In the genomic region with DNA sequence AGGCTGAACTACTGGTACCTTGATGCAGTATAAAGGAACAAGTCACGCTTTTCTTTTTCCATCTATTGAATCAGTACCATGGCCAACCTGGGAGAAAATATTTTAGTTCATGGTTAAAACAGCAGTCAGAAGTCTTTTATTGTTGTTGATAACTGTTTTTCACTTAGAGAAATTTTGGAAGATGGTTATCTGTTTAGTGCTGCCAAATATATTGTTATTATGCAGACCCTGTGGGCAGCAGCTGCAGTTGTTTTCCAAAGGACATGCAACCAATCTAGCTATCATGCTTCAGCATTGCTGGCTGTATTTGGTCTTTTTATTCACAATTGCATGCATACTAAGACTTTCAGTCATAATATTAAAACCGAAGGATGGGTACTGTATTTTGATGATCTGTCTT, we compare ENCODE assay signal across 33 cellular contexts.
"Had no signal": no experiment of that assay in that cellular context is flagged by ENCODE, and none has a peak within 500 bp of the region (broad histone marks: within the 10 kb centered on the region; RNA-seq: fewer than 3 reads in every experiment).

No MANE protein-coding gene starts in this region.

- H3K27ac ChIP-seq: KMS-11 had no signal

- H3K9ac ChIP-seq: KMS-11 had no signal

- DNase-seq: Karpas-422, Kasumi-1, KG1, MG63, MM.1S, MV-4-11, NCI-H1048, NCI-H1092, NCI-H1092 treated with DMSO at 0.1 percent for 48 hours, NCI-H1105, NCI-H1105 treated with DMSO at 0.1 percent for 48 hours, NCI-H1417, NCI-H1417 treated with DMSO at 0.1 percent for 48 hours, NCI-H1436, NCI-H1436 treated with DMSO at 0.1 percent for 48 hours, NCI-H146, NCI-H1694, NCI-H1694 treated with DMSO at 0.1 percent for 48 hours, NCI-H187, NCI-H187 treated with DMSO at 0.1 percent for 48 hours, NCI-H1930, NCI-H2029, NCI-H2029 treated with DMSO at 0.1 percent for 48 hours, NCI-H2081, NCI-H2081 treated with DMSO at 0.1 percent for 48 hours, NCI-H2107, NCI-H2171, NCI-H2171 treated with DMSO at 0.1 percent for 48 hours, NCI-H2227 treated with DMSO at 0.1 percent for 48 hours, NCI-H345, NCI-H446, NCI-H446 treated with DMSO at 0.1 percent for 48 hours had no signal

- H3K4me2 ChIP-seq: KMS-11 had no signal

- H3K4me3 ChIP-seq: MG63 had no signal

- H3K36me3 ChIP-seq: MG63 had no signal

- H3K27me3 ChIP-seq: MG63 had no signal
